ENCODE assay signal across 17 cellular contexts in genomic region chr1:226714148-226714547, GRCh38. TPM values are rescaled to one million over a fixed set of nuclear protein-coding genes. Genes with fewer than 3 reads are reported as not detected.
A peak's percentile ranks its signal among the peaks of the same experiment; 100 is the strongest.
DNase-seq lines count a peak whose midpoint lies in the region; ATAC-seq, FAIRE-seq and TF ChIP-seq lines count a peak whose summit lies in the region.
"Had no signal": no experiment of that assay in that cellular context is flagged by ENCODE, and none has a peak within 500 bp of the region (broad histone marks: within the 10 kb centered on the region; RNA-seq: fewer than 3 reads in every experiment).

No MANE protein-coding gene starts in this region.

- peaks cover 7% of the 10 kb centered on the region; the same call in 1 of the 2 replicates for H3F3A ChIP-seq in OCI-LY1 (ENCODE audit: insufficient read depth, low read length)

- ATAC-seq in activated CD4-positive, alpha-beta T cell treated with anti-CD3 and anti-CD28 coated beads for 36 hours: no peak

- no peak for DNase-seq in activated CD4-positive, alpha-beta T cell treated with anti-CD3 and anti-CD28 coated beads for 36 hours
- DNase-seq in activated CD4-positive, alpha-beta T cell treated with anti-CD3 and anti-CD28 coated beads, Interleukin-2, amount 50 U/mL, for 1 hour: no peak
- DNase-seq in renal cortical epithelial cell (ENCODE audit: low read depth) (peak; percentile 45), HCEC 1CT (no peak), NCI-H526 (lab: John Stamatoyannopoulos, UW) (no peak), kidney (no peak)
- DNase-seq: cerebellar nuclear complex, DMS153, HFFc6, hypothalamus, nucleus accumbens, SW 1271, testis had no signal

- H3K27me3 Mint-ChIP-seq in activated CD4-positive, alpha-beta T cell treated with anti-CD3 and anti-CD28 coated beads for 36 hours: no peaks in the 10 kb centered on the region
- no peaks in the 10 kb centered on the region for H3K27me3 Mint-ChIP-seq in dendritic cell treated with granulocyte-macrophage colony-stimulating factor and Interleukin-4, amounts not matched to agents 40 ng/mL and 50 ng/mL, for 4 days

- no peak for FAIRE-seq in kidney (lab: Jason Lieb, UNC)
- FAIRE-seq: A204.1 had no signal

- H4K20me1 ChIP-seq in OCI-LY1 (ENCODE audit: insufficient read depth, low read length): no peaks in the 10 kb centered on the region

- intact Hi-C loops in activated CD4-positive, alpha-beta T cell treated with anti-CD3 and anti-CD28 coated beads for 36 hours (cut with DNase I, micrococcal nuclease): loop anchor here in 1 of 2 experiments (1.0 kb wide), 1 partner anchor 10 kb away; no protein-coding TSS in a partner anchor
- intact Hi-C loops in dendritic cell treated with granulocyte-macrophage colony-stimulating factor and Interleukin-4, amounts not matched to agents 40 ng/mL and 50 ng/mL, for 4 days (cut with micrococcal nuclease): no loop called here
- intact Hi-C loops in kidney (cut with DNase I): no loop called here

- H3K36me3 Mint-ChIP-seq in activated CD4-positive, alpha-beta T cell treated with anti-CD3 and anti-CD28 coated beads for 36 hours (ENCODE audit: low read depth): peaks cover 49% of the 10 kb centered on the region
- H3K36me3 Mint-ChIP-seq in dendritic cell treated with granulocyte-macrophage colony-stimulating factor and Interleukin-4, amounts not matched to agents 40 ng/mL and 50 ng/mL, for 4 days (ENCODE audit: low read depth): peaks cover 21% of the 10 kb centered on the region

- peak overlapping the region; percentile 81 for H3K27ac Mint-ChIP-seq in activated CD4-positive, alpha-beta T cell treated with anti-CD3 and anti-CD28 coated beads for 36 hours
- peak overlapping the region; percentile 35 for H3K27ac Mint-ChIP-seq in dendritic cell treated with granulocyte-macrophage colony-stimulating factor and Interleukin-4, amounts not matched to agents 40 ng/mL and 50 ng/mL, for 4 days
- H3K27ac Mint-ChIP-seq: HFFc6 had no signal

- H3K9me2 ChIP-seq in OCI-LY1 (ENCODE audit: low read depth, low read length): no peaks in the 10 kb centered on the region

- H3K9me3 ChIP-seq in OCI-LY1 (ENCODE audit: low read length) (no peaks in the 10 kb centered on the region), kidney (ENCODE audit: control insufficient read depth in 1 of 2, low read length in 2 of 2) (no peaks in the 10 kb centered on the region)
- H3K9me3 ChIP-seq: esophagus muscularis mucosa, testis had no signal

- H3K4me2 ChIP-seq in OCI-LY1 (ENCODE audit: low read length): peak overlapping the region; percentile 91; the same call in 1 of the 2 replicates

- no peak overlapping the region for H2AFZ ChIP-seq in OCI-LY1 (ENCODE audit: low read length)

- TF ChIP-seq CTCF in OCI-LY1 (IDR thresholded peaks at IDR 0.05; ENCODE audit: low read length) (no peak), kidney (IDR thresholded peaks at IDR 0.05; ENCODE audit: borderline replicate concordance, extremely low read depth, insufficient read depth) (no peak)

- H3K9ac ChIP-seq in OCI-LY1 (ENCODE audit: low read length) (no peak overlapping the region), kidney (ENCODE audit: low read length in 2 of 2) (no peak overlapping the region)

- H3K36me3 ChIP-seq in OCI-LY1 (ENCODE audit: insufficient read depth, low read length): peaks cover 48% of the 10 kb centered on the region
- H3K36me3 ChIP-seq in kidney (ENCODE audit: control insufficient read depth in 1 of 2, insufficient read depth in 2 of 2, low read length in 2 of 2): no peaks in the 10 kb centered on the region
- H3K36me3 ChIP-seq: esophagus muscularis mucosa had no signal

- H3K4me1 Mint-ChIP-seq in activated CD4-positive, alpha-beta T cell treated with anti-CD3 and anti-CD28 coated beads for 36 hours: peaks cover 96% of the 10 kb centered on the region
- H3K4me1 Mint-ChIP-seq in dendritic cell treated with granulocyte-macrophage colony-stimulating factor and Interleukin-4, amounts not matched to agents 40 ng/mL and 50 ng/mL, for 4 days (ENCODE audit: low read depth): peaks cover 61% of the 10 kb centered on the region

- H3K4me3 Mint-ChIP-seq in activated CD4-positive, alpha-beta T cell treated with anti-CD3 and anti-CD28 coated beads for 36 hours: no peak overlapping the region
- no peak overlapping the region for H3K4me3 Mint-ChIP-seq in dendritic cell treated with granulocyte-macrophage colony-stimulating factor and Interleukin-4, amounts not matched to agents 40 ng/mL and 50 ng/mL, for 4 days
- H3K4me3 Mint-ChIP-seq: HFFc6 had no signal

- no peak overlapping the region for H3K4me3 ChIP-seq in OCI-LY1 (ENCODE audit: low read depth, low read length, poor library complexity, severe bottlenecking)
- no peak overlapping the region for H3K4me3 ChIP-seq in kidney (ENCODE audit: low read length in 2 of 2)
- H3K4me3 ChIP-seq: esophagus muscularis mucosa, testis had no signal

- H3K27ac ChIP-seq in OCI-LY1 (ENCODE audit: low read depth, low read length, poor library complexity, severe bottlenecking) (peak overlapping the region; percentile 98), kidney (ENCODE audit: low read depth in 2 of 2, low read length in 2 of 2) (no peak overlapping the region)
- H3K27ac ChIP-seq: testis had no signal

- CTCF ChIA-PET in activated CD4-positive, alpha-beta T cell treated with anti-CD3 and anti-CD28 coated beads for 36 hours (lab: Charles Lee): interaction anchor here (0.9 to 1.0 kb wide), 2 partner anchors 25 to 34 kb away, joined by 3 to 4 read pairs; partner anchors contain the start of gene ITPKB

- H3K9me3 Mint-ChIP-seq in activated CD4-positive, alpha-beta T cell treated with anti-CD3 and anti-CD28 coated beads for 36 hours (ENCODE audit: low read depth): peaks cover 11% of the 10 kb centered on the region
- H3K9me3 Mint-ChIP-seq in dendritic cell treated with granulocyte-macrophage colony-stimulating factor and Interleukin-4, amounts not matched to agents 40 ng/mL and 50 ng/mL, for 4 days: peaks cover 7% of the 10 kb centered on the region
- H3K9me3 Mint-ChIP-seq: HFFc6 had no signal

- H3K79me2 ChIP-seq in OCI-LY1 (ENCODE audit: insufficient read depth, low read length): peaks cover 50% of the 10 kb centered on the region

- POLR2A ChIA-PET in activated CD4-positive, alpha-beta T cell treated with anti-CD3 and anti-CD28 coated beads for 36 hours (lab: Charles Lee): interaction anchor here (0.9 kb wide), 1 partner anchor 71 kb away, joined by 3 read pairs; no protein-coding TSS in a partner anchor

- peaks cover 87% of the 10 kb centered on the region for H3K4me1 ChIP-seq in OCI-LY1 (ENCODE audit: insufficient read depth, low read length, severe bottlenecking)
- peaks cover 4 to 15% of the 10 kb centered on the region in 2 donors for H3K4me1 ChIP-seq in kidney (ENCODE audit: control insufficient read depth in 1 of 2, insufficient read depth in 1 of 2, low read depth in 1 of 2, low read length in 2 of 2)

- no peaks in the 10 kb centered on the region for H3K27me3 ChIP-seq in OCI-LY1 (ENCODE audit: insufficient read depth, low read length)
- H3K27me3 ChIP-seq: esophagus muscularis mucosa, testis had no signal

RNA-seq across cellular contexts. Expression of gene ITPKB, which starts 24.9 kb away (rescaled TPM):
- total RNA-seq in activated CD4-positive, alpha-beta T cell treated with anti-CD3 and anti-CD28 coated beads for 36 hours: 10 to 100 TPM; 31.0 to 31.9 TPM
- total RNA-seq in renal cortical epithelial cell: 1.6 and 5.9 TPM in 2 replicates
- 39.3 TPM for total RNA-seq in kidney
- polyA plus RNA-seq in kidney (ENCODE audit: insufficient read depth, low read depth, low replicate concordance): 20.2 TPM
